Comparison of ENCODE assay signal across 8 cellular contexts in genomic region chr5:34185572-34185971, GRCh38.
DNase-seq lines count a peak whose midpoint lies in the region; FAIRE-seq and TF ChIP-seq lines count a peak whose summit lies in the region.
"Not testable (repeated sequence)": the region's sequence is repeated elsewhere in the genome, so short reads cannot be mapped to it uniquely, and the experiment has no call there.

No MANE protein-coding gene starts in this region.

- H3K4me3 ChIP-seq in AG10803 (ENCODE audit: low read length); GM06990 (replicated peaks; ENCODE audit: low read depth, low read length); esophagus muscularis mucosa: not testable (repeated sequence)

- not testable (repeated sequence) for H3K4me1 ChIP-seq in esophagus muscularis mucosa

- peaks cover 24% of the 10 kb centered on the region for H3K36me3 Mint-ChIP-seq in progenitor cell of endocrine pancreas (ENCODE audit: insufficient read depth)

- FAIRE-seq in RCC 7860 (lab: Jason Lieb, UNC) = not testable (repeated sequence)

- H3K27ac ChIP-seq in esophagus muscularis mucosa (replicated peaks in 1 of 4) = not testable (repeated sequence)

- not testable (repeated sequence) for H3K4me3 Mint-ChIP-seq in progenitor cell of endocrine pancreas (ENCODE audit: low read depth)

- not testable (repeated sequence) for H3K9me3 ChIP-seq in esophagus muscularis mucosa

- DNase-seq in AG10803 (ENCODE audit: low read depth) = peak; percentile 12
- peak; percentile 3 for DNase-seq in GM06990 (ENCODE audit: extremely low read depth, insufficient read length)
- DNase-seq in KBM-7 = peak; percentile 16
- peak; percentile 22 for DNase-seq in RCC 7860 (ENCODE audit: low spot score)
- peak; percentile 2 for DNase-seq in astrocyte of the hippocampus (ENCODE audit: low read depth, low spot score)
- peak; percentile 19 for DNase-seq in esophagus muscularis mucosa (ENCODE audit: extremely low spot score)
- peak; percentile 8 for DNase-seq in kidney tubule cell (ENCODE audit: low spot score)
- not testable (repeated sequence) for DNase-seq in progenitor cell of endocrine pancreas (ENCODE audit: low spot score, unreplicated experiment)

- in situ Hi-C loops in KBM-7 (cut with MboI; ENCODE audit: low pct_unique_long_range_greater_than_20kb, low sequenced_read_pairs) = not testable (repeated sequence)

- not testable (repeated sequence) for TF ChIP-seq CTCF in AG10803 (conservative IDR thresholded peaks at IDR 0.05; ENCODE audit: low read length); GM06990 (IDR thresholded peaks at IDR 0.05; ENCODE audit: insufficient read depth, low read length, poor library complexity, severe bottlenecking); esophagus muscularis mucosa (IDR thresholded peaks at IDR 0.05); progenitor cell of endocrine pancreas (IDR thresholded peaks at IDR 0.05; ENCODE audit: unreplicated experiment)

- not testable (repeated sequence) for H3K27me3 Mint-ChIP-seq in progenitor cell of endocrine pancreas

- not testable (repeated sequence) for H3K4me1 Mint-ChIP-seq in progenitor cell of endocrine pancreas (ENCODE audit: low read depth)

- TF ChIP-seq POLR2A in esophagus muscularis mucosa (IDR thresholded peaks at IDR 0.05; ENCODE audit: low read depth) = not testable (repeated sequence)

- intact Hi-C loops in esophagus muscularis mucosa (cut with DNase I) = not testable (repeated sequence)

- 90% methylated on average over 2 of the region's 2 CpGs for WGBS in esophagus muscularis mucosa

- H3K27ac Mint-ChIP-seq in progenitor cell of endocrine pancreas = peak overlapping the region; percentile 11

- H3K36me3 ChIP-seq in GM06990 (ENCODE audit: control insufficient read depth, insufficient read depth, low read length) = not testable (repeated sequence)
- H3K36me3 ChIP-seq in esophagus muscularis mucosa = peaks cover 5 to 25% (median 14%) of the 10 kb centered on the region in 4 donors

- TF ChIP-seq EP300 in esophagus muscularis mucosa (IDR thresholded peaks at IDR 0.05) = not testable (repeated sequence)

- not testable (repeated sequence) for H3K9me3 Mint-ChIP-seq in progenitor cell of endocrine pancreas (ENCODE audit: low read depth)

- H3K27me3 ChIP-seq in GM06990 (replicated peaks; ENCODE audit: control insufficient read depth, insufficient read depth, low read length); esophagus muscularis mucosa: not testable (repeated sequence)
